Comparison of ENCODE assay signal across 10 cellular contexts in the genomic region with DNA sequence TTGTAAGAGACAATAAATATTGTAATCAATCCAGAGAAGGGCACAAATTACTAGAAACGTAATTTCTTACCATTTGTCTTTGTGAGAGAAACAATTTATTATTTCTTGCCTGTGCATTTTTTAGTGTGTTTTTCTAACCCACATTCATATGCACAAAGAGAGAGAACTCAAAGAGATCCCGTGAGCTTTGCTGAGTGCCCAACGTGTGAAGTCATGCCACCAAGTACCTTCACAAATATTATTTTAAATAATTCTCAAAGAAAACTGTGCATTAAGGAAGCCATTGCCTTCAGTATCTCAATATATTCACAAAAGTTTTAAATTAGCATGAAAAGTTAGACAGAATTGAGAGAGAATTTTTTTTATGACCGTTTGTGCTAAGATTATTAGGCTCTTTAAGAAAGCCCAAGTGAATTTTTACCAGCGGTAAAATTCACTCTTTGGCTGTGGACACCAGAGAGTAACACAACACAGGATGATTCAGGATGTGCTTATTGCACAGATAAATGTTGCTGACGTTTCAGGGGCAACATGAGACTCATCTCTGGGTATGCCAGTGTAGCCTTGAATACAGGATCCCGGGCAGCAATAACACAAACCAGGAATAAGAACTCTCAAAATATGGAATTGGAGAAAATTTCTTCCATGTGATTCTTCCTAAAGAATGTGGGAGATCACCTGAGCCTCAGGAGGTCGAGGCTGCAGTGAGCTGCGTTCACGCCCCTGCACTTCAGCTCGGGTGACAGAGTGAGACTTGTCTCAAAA. TPM values are rescaled to one million over a fixed set of nuclear protein-coding genes. Genes with fewer than 3 reads are reported as not detected.
DNase-seq lines count a peak whose midpoint lies in the region; ATAC-seq, FAIRE-seq and TF ChIP-seq lines count a peak whose summit lies in the region.
"Had no signal": no experiment of that assay in that cellular context is flagged by ENCODE, and none has a peak within 500 bp of the region (broad histone marks: within the 10 kb centered on the region; RNA-seq: fewer than 3 reads in every experiment).

No MANE protein-coding gene starts in this region.

- no peak for ATAC-seq in HepG2
- ATAC-seq in GM21528 (IDR thresholded peaks at IDR 0.05; ENCODE audit: low FRiP score, unreplicated experiment), result no peak

- BruUV-seq in HepG2 (replicated peaks; lab: Mats Ljungman, UMichigan), result no TSS peak

- no peak for DNase-seq in activated T-cell treated with anti-CD3 and anti-CD28 coated beads, Interleukin-2, amount 50 U/mL, for 24 hours
- no peak for DNase-seq in activated T-cell treated with anti-CD3 and anti-CD28 coated beads, Interleukin-2, amount 50 U/mL, for 48 hours
- no peak for DNase-seq in activated CD4-positive, alpha-beta memory T cell treated with anti-CD3 and anti-CD28 coated beads, Interleukin-2, amount 10 ng/mL, durations not matched to agents 7 days and 5 days
- no peak for DNase-seq in HepG2 (ENCODE audit: low spot score)
- no peak for DNase-seq in NCI-H446 treated with DMSO at 0.1 percent for 48 hours (lab: John Stamatoyannopoulos, UW)
- DNase-seq in cerebellum (ENCODE audit: low spot score), result no peak
- DNase-seq: central memory CD4-positive, alpha-beta T cell; NCI-H524 treated with DMSO at 0.1 percent for 48 hours had no signal

- H3K9me3 Mint-ChIP-seq in activated T-cell treated with anti-CD3 and anti-CD28 coated beads, Interleukin-2, amount 50 U/mL, for 24 hours, result no peaks in the 10 kb centered on the region
- H3K9me3 Mint-ChIP-seq in activated CD4-positive, alpha-beta memory T cell treated with anti-CD3 and anti-CD28 coated beads, Interleukin-2, amount 10 ng/mL, durations not matched to agents 7 days and 5 days, result no peaks in the 10 kb centered on the region

- H3K4me2 ChIP-seq in HepG2 (ENCODE audit: low read depth, low read length), result no peak overlapping the region

- no peak for TF ChIP-seq CTCF in HepG2 (CRISPR knock-in tag; IDR thresholded peaks at IDR 0.05)

- no peak overlapping the region for H3K9ac ChIP-seq in HepG2 (ENCODE audit: insufficient read depth, low read depth, low read length)

- H3K4me3 Mint-ChIP-seq in activated T-cell treated with anti-CD3 and anti-CD28 coated beads, Interleukin-2, amount 50 U/mL, for 24 hours, result peak overlapping the region; percentile 98
- H3K4me3 Mint-ChIP-seq in activated CD4-positive, alpha-beta memory T cell treated with anti-CD3 and anti-CD28 coated beads, Interleukin-2, amount 10 ng/mL, durations not matched to agents 7 days and 5 days, result peak overlapping the region; percentile 96

- WGBS in HepG2 (ENCODE audit: low lambda C conversion rate), result 35% methylated on average over 11 of the region's 11 CpGs
- WGBS in thymus, result 20% methylated on average over 11 of the region's 11 CpGs

- H3K36me3 ChIP-seq in HepG2 (replicated peaks in 1 of 2; ENCODE audit: control insufficient read depth in 1 of 2, insufficient read depth in 2 of 2, low read length in 2 of 2) (no peaks in the 10 kb centered on the region), thymus (ENCODE audit: control insufficient read depth, insufficient read depth) (peaks cover 12% of the 10 kb centered on the region)

- no peaks in the 10 kb centered on the region for H4K20me1 ChIP-seq in HepG2 (ENCODE audit: insufficient read depth, low read length)

- H3K36me3 Mint-ChIP-seq in activated T-cell treated with anti-CD3 and anti-CD28 coated beads, Interleukin-2, amount 50 U/mL, for 24 hours (ENCODE audit: low read depth), result peaks cover 48% of the 10 kb centered on the region
- H3K36me3 Mint-ChIP-seq in activated CD4-positive, alpha-beta memory T cell treated with anti-CD3 and anti-CD28 coated beads, Interleukin-2, amount 10 ng/mL, durations not matched to agents 7 days and 5 days (ENCODE audit: low read depth), result peaks cover 72% of the 10 kb centered on the region

- H3K27ac ChIP-seq in HepG2 (ENCODE audit: extremely low read length, insufficient read depth, low read length), result no peak overlapping the region
- H3K27ac ChIP-seq in thymus (ENCODE audit: low read depth), result peak overlapping the region; percentile 82

- CTCF ChIA-PET in activated CD4-positive, alpha-beta memory T cell treated with anti-CD3 and anti-CD28 coated beads, Interleukin-2, amount 10 ng/mL, durations not matched to agents 7 days and 5 days (lab: Charles Lee), result interaction anchor here (0.9 to 1.5 kb wide), 4 partner anchors 10 to 189 kb away, joined by 3 to 10 read pairs (median 6); a partner anchor contains a TSS
- CTCF ChIA-PET in HepG2 (lab: Yijun Ruan, JAX; ENCODE audit: low intra/inter-chr PET ratio, low total read pairs), result no interaction called here

- H3K79me2 ChIP-seq in HepG2 (ENCODE audit: insufficient read depth, low read length), result no peaks in the 10 kb centered on the region

- TF ChIP-seq EP300 in HepG2 (IDR thresholded peaks at IDR 0.05; ENCODE audit: low read depth in 2 of 2, low read length in 2 of 2) (no peak), HepG2 (CRISPR knock-in tag; IDR thresholded peaks at IDR 0.05; ENCODE audit: borderline replicate concordance) (no peak)

- H3K4me1 Mint-ChIP-seq in activated T-cell treated with anti-CD3 and anti-CD28 coated beads, Interleukin-2, amount 50 U/mL, for 24 hours (ENCODE audit: low read depth), result peaks cover 61% of the 10 kb centered on the region
- H3K4me1 Mint-ChIP-seq in activated CD4-positive, alpha-beta memory T cell treated with anti-CD3 and anti-CD28 coated beads, Interleukin-2, amount 10 ng/mL, durations not matched to agents 7 days and 5 days, result peaks cover 49% of the 10 kb centered on the region

- intact Hi-C loops in HepG2 (cut with micrococcal nuclease; ENCODE audit: unreplicated experiment), result no loop called here

- no peak for TF ChIP-seq POLR2A in HepG2 (IDR thresholded peaks at IDR 0.05; ENCODE audit: insufficient read depth in 1 of 2, low read depth in 2 of 2, low read length in 2 of 2)

- in situ Hi-C loops in HepG2 (cut with HindIII; ENCODE audit: extremely low pct_ligation_motif_present, low pct_unique_long_range_greater_than_20kb), result no loop called here

- H3K4me3 ChIP-seq in HepG2 (replicated peaks in 1 of 3; ENCODE audit: insufficient read depth in 1 of 3, low read depth in 2 of 3, low read length in 3 of 3), result no peak overlapping the region
- peak overlapping the region; percentile 91 for H3K4me3 ChIP-seq in thymus (ENCODE audit: low read length)

- TF ChIP-seq RAD21 in HepG2 (CRISPR knock-in tag; IDR thresholded peaks at IDR 0.05), result no peak

- H3K27me3 ChIP-seq in HepG2 (ENCODE audit: control insufficient read depth in 1 of 2, insufficient read depth in 2 of 2, low read length in 2 of 2), result no peaks in the 10 kb centered on the region
- no peaks in the 10 kb centered on the region for H3K27me3 ChIP-seq in thymus (ENCODE audit: control insufficient read depth, insufficient read depth)

- H3K9me3 ChIP-seq in HepG2 (ENCODE audit: low read length), result no peaks in the 10 kb centered on the region
- H3K9me3 ChIP-seq in thymus (ENCODE audit: control insufficient read depth), result no peaks in the 10 kb centered on the region

- no peak for FAIRE-seq in HepG2 (lab: Jason Lieb, UNC)

- no peaks in the 10 kb centered on the region for H3K27me3 Mint-ChIP-seq in activated T-cell treated with anti-CD3 and anti-CD28 coated beads, Interleukin-2, amount 50 U/mL, for 24 hours
- H3K27me3 Mint-ChIP-seq in activated CD4-positive, alpha-beta memory T cell treated with anti-CD3 and anti-CD28 coated beads, Interleukin-2, amount 10 ng/mL, durations not matched to agents 7 days and 5 days, result no peaks in the 10 kb centered on the region

- peak overlapping the region; percentile 99 for H3K27ac Mint-ChIP-seq in activated T-cell treated with anti-CD3 and anti-CD28 coated beads, Interleukin-2, amount 50 U/mL, for 24 hours
- H3K27ac Mint-ChIP-seq in activated CD4-positive, alpha-beta memory T cell treated with anti-CD3 and anti-CD28 coated beads, Interleukin-2, amount 10 ng/mL, durations not matched to agents 7 days and 5 days, result peak overlapping the region; percentile 96

- POLR2A ChIA-PET in activated CD4-positive, alpha-beta memory T cell treated with anti-CD3 and anti-CD28 coated beads, Interleukin-2, amount 10 ng/mL, durations not matched to agents 7 days and 5 days (lab: Charles Lee), result interaction anchor here (1.0 to 8.8 kb wide), 8 partner anchors 7 to 592 kb away, joined by 3 to 110 read pairs (median 10); a partner anchor contains a TSS
- POLR2A ChIA-PET in HepG2 (lab: Yijun Ruan, JAX), result no interaction called here

- H3K4me1 ChIP-seq in HepG2 (ENCODE audit: insufficient read depth, low read length) (no peaks in the 10 kb centered on the region), thymus (ENCODE audit: control insufficient read depth, insufficient read depth, low read length) (peaks cover 27% of the 10 kb centered on the region)

- no peak overlapping the region for H2AFZ ChIP-seq in HepG2 (ENCODE audit: low read length)

RNA-seq across cellular contexts. Expression of a gene that starts 2.9 kb away (rescaled TPM):
- 1,000 to 10,000 TPM; 1,463 to 1,491 TPM for total RNA-seq in activated CD4-positive, alpha-beta memory T cell treated with anti-CD3 and anti-CD28 coated beads, Interleukin-2, amount 10 ng/mL, durations not matched to agents 7 days and 5 days
- total RNA-seq in HepG2 (2016; rRNA removed; fragmentation: Illumina TruSeq; extraction: Trizol), result 0.11 and 0.28 TPM in 2 replicates
- total RNA-seq in HepG2 (2016; cell fraction: cytosol; rRNA removed; fragmentation: Illumina TruSeq; extraction: Trizol; ENCODE audit: low read depth), result not detected in 2 replicates
- 0.30 and 0.48 TPM in 2 replicates for total RNA-seq in HepG2 (2016; cell fraction: insoluble cytoplasmic fraction; rRNA removed; fragmentation: Illumina TruSeq; extraction: Trizol)
- 0.17 TPM in 1 of 2 replicates, not detected in the other for total RNA-seq in HepG2 (2016; cell fraction: membrane; rRNA removed; fragmentation: Illumina TruSeq; extraction: Trizol)
- total RNA-seq in HepG2 (2016; cell fraction: nucleus; rRNA removed; fragmentation: Illumina TruSeq; extraction: Trizol), result not detected in 2 replicates
- 0.87 and 0.88 TPM in 2 replicates for polyA plus RNA-seq in HepG2 (2011; rRNA removed)
- polyA plus RNA-seq in HepG2 (2011; cell fraction: cytosol; rRNA removed), result 0.55 and 1.0 TPM in 2 replicates
- polyA plus RNA-seq in HepG2 (2011; cell fraction: nucleus; rRNA removed), result 0.52 and 0.53 TPM in 2 replicates
- 0.36 TPM in 1 of 2 replicates, not detected in the other for polyA plus RNA-seq in HepG2 (2012)
- not detected in 2 replicates for polyA plus RNA-seq in HepG2 (2016; cell fraction: cytosol; fragmentation: Illumina TruSeq; extraction: Trizol; ENCODE audit: low read depth)
- 0.28 and 0.43 TPM in 2 replicates for polyA plus RNA-seq in HepG2 (2016; cell fraction: insoluble cytoplasmic fraction; fragmentation: Illumina TruSeq; extraction: Trizol; ENCODE audit: low read depth)
- 0.27 and 0.32 TPM in 2 replicates for polyA plus RNA-seq in HepG2 (2016; cell fraction: membrane; fragmentation: Illumina TruSeq; extraction: Trizol; ENCODE audit: low read depth)
- 0.47 TPM in 1 of 2 replicates, not detected in the other for polyA plus RNA-seq in HepG2 (2016; cell fraction: nucleus; fragmentation: Illumina TruSeq; extraction: Trizol; ENCODE audit: insufficient read depth, low read depth)
- polyA minus RNA-seq in HepG2 (2011; rRNA and poly(A)+ RNA removed; ENCODE audit: low replicate concordance), result 4.0 and 4.8 TPM in 2 replicates
- polyA minus RNA-seq in HepG2 (2011; cell fraction: cytosol; rRNA and poly(A)+ RNA removed), result not detected in 2 replicates
- 0.62 TPM in 1 of 2 replicates, not detected in the other for polyA minus RNA-seq in HepG2 (2011; cell fraction: nucleus; rRNA and poly(A)+ RNA removed)
- polyA plus RNA-seq in thymus, result 820 TPM
- total RNA-seq in cerebellum, result 7.2 TPM

RNA-seq across cellular contexts. Expression of a gene that starts 14.3 kb away (rescaled TPM):
- total RNA-seq in activated CD4-positive, alpha-beta memory T cell treated with anti-CD3 and anti-CD28 coated beads, Interleukin-2, amount 10 ng/mL, durations not matched to agents 7 days and 5 days, result not detected
- not detected in 2 replicates for total RNA-seq in HepG2 (2016; rRNA removed; fragmentation: Illumina TruSeq; extraction: Trizol)
- not detected in 2 replicates for total RNA-seq in HepG2 (2016; cell fraction: cytosol; rRNA removed; fragmentation: Illumina TruSeq; extraction: Trizol; ENCODE audit: low read depth)
- not detected in 2 replicates for total RNA-seq in HepG2 (2016; cell fraction: insoluble cytoplasmic fraction; rRNA removed; fragmentation: Illumina TruSeq; extraction: Trizol)
- total RNA-seq in HepG2 (2016; cell fraction: membrane; rRNA removed; fragmentation: Illumina TruSeq; extraction: Trizol), result not detected in 2 replicates
- not detected in 2 replicates for total RNA-seq in HepG2 (2016; cell fraction: nucleus; rRNA removed; fragmentation: Illumina TruSeq; extraction: Trizol)
- not detected in 2 replicates for polyA plus RNA-seq in HepG2 (2011; rRNA removed)
- polyA plus RNA-seq in HepG2 (2011; cell fraction: cytosol; rRNA removed), result not detected in 2 replicates
- not detected in 2 replicates for polyA plus RNA-seq in HepG2 (2011; cell fraction: nucleus; rRNA removed)
- not detected in 2 replicates for polyA plus RNA-seq in HepG2 (2012)
- polyA plus RNA-seq in HepG2 (2016; cell fraction: cytosol; fragmentation: Illumina TruSeq; extraction: Trizol; ENCODE audit: low read depth), result not detected in 2 replicates
- not detected in 2 replicates for polyA plus RNA-seq in HepG2 (2016; cell fraction: insoluble cytoplasmic fraction; fragmentation: Illumina TruSeq; extraction: Trizol; ENCODE audit: low read depth)
- polyA plus RNA-seq in HepG2 (2016; cell fraction: membrane; fragmentation: Illumina TruSeq; extraction: Trizol; ENCODE audit: low read depth), result not detected in 2 replicates
- polyA plus RNA-seq in HepG2 (2016; cell fraction: nucleus; fragmentation: Illumina TruSeq; extraction: Trizol; ENCODE audit: insufficient read depth, low read depth), result not detected in 2 replicates
- not detected in 2 replicates for polyA minus RNA-seq in HepG2 (2011; rRNA and poly(A)+ RNA removed; ENCODE audit: low replicate concordance)
- not detected in 2 replicates for polyA minus RNA-seq in HepG2 (2011; cell fraction: cytosol; rRNA and poly(A)+ RNA removed)
- polyA minus RNA-seq in HepG2 (2011; cell fraction: nucleus; rRNA and poly(A)+ RNA removed), result not detected in 2 replicates
- polyA plus RNA-seq in thymus, result not detected
- total RNA-seq in cerebellum, result not detected

RNA-seq across cellular contexts. Expression of a gene that starts 20.2 kb away (rescaled TPM):
- total RNA-seq in activated CD4-positive, alpha-beta memory T cell treated with anti-CD3 and anti-CD28 coated beads, Interleukin-2, amount 10 ng/mL, durations not matched to agents 7 days and 5 days, result 1 to 10 TPM; 7.2 to 8.5 TPM
- total RNA-seq in HepG2 (2016; rRNA removed; fragmentation: Illumina TruSeq; extraction: Trizol), result 5.1 and 6.6 TPM in 2 replicates
- total RNA-seq in HepG2 (2016; cell fraction: cytosol; rRNA removed; fragmentation: Illumina TruSeq; extraction: Trizol; ENCODE audit: low read depth), result 1.5 and 2.2 TPM in 2 replicates
- 4.6 and 8.4 TPM in 2 replicates for total RNA-seq in HepG2 (2016; cell fraction: insoluble cytoplasmic fraction; rRNA removed; fragmentation: Illumina TruSeq; extraction: Trizol)
- 3.1 and 3.6 TPM in 2 replicates for total RNA-seq in HepG2 (2016; cell fraction: membrane; rRNA removed; fragmentation: Illumina TruSeq; extraction: Trizol)
- 7.5 and 8.3 TPM in 2 replicates for total RNA-seq in HepG2 (2016; cell fraction: nucleus; rRNA removed; fragmentation: Illumina TruSeq; extraction: Trizol)
- polyA plus RNA-seq in HepG2 (2011; rRNA removed), result 1.6 and 1.8 TPM in 2 replicates
- 1.2 and 1.8 TPM in 2 replicates for polyA plus RNA-seq in HepG2 (2011; cell fraction: cytosol; rRNA removed)
- polyA plus RNA-seq in HepG2 (2011; cell fraction: nucleus; rRNA removed), result 0.34 and 0.36 TPM in 2 replicates
- 0.33 and 0.59 TPM in 2 replicates for polyA plus RNA-seq in HepG2 (2012)
- 2.1 and 3.6 TPM in 2 replicates for polyA plus RNA-seq in HepG2 (2016; cell fraction: cytosol; fragmentation: Illumina TruSeq; extraction: Trizol; ENCODE audit: low read depth)
- 5.1 and 6.0 TPM in 2 replicates for polyA plus RNA-seq in HepG2 (2016; cell fraction: insoluble cytoplasmic fraction; fragmentation: Illumina TruSeq; extraction: Trizol; ENCODE audit: low read depth)
- polyA plus RNA-seq in HepG2 (2016; cell fraction: membrane; fragmentation: Illumina TruSeq; extraction: Trizol; ENCODE audit: low read depth), result 2.4 and 3.7 TPM in 2 replicates
- polyA plus RNA-seq in HepG2 (2016; cell fraction: nucleus; fragmentation: Illumina TruSeq; extraction: Trizol; ENCODE audit: insufficient read depth, low read depth), result 11.6 and 13.9 TPM in 2 replicates
- 0.92 TPM in 1 of 2 replicates, not detected in the other for polyA minus RNA-seq in HepG2 (2011; rRNA and poly(A)+ RNA removed; ENCODE audit: low replicate concordance)
- 0.35 and 0.59 TPM in 2 replicates for polyA minus RNA-seq in HepG2 (2011; cell fraction: cytosol; rRNA and poly(A)+ RNA removed)
- 0.52 and 0.87 TPM in 2 replicates for polyA minus RNA-seq in HepG2 (2011; cell fraction: nucleus; rRNA and poly(A)+ RNA removed)
- polyA plus RNA-seq in thymus, result 4.4 TPM
- total RNA-seq in cerebellum, result not detected

Comparison
In these comparisons a context has a peak if more than half of its experiments do, and no peak if none do; other contexts are left out.
1. RNA of a gene that starts 2.9 kb away (total RNA-seq): 1,463 to 1,491 TPM in activated CD4-positive, alpha-beta memory T cell treated with anti-CD3 and anti-CD28 coated beads, Interleukin-2, amount 10 ng/mL, durations not matched to agents 7 days and 5 days; 7.2 TPM in cerebellum (single experiment) and 0.11 to 0.48 TPM in HepG2; every median in the first group is over 100 times any median in the second.